ENCODE assay signal across 26 cellular contexts in genomic region chr16:28205974-28206373, GRCh38.
"Had no signal": no experiment of that assay in that cellular context is flagged by ENCODE, and none has a peak within 500 bp of the region (broad histone marks: within the 10 kb centered on the region; RNA-seq: fewer than 3 reads in every experiment).

No MANE protein-coding gene starts in this region.

- H3K36me3 ChIP-seq: neural progenitor cell, ovary had no signal

- DNase-seq: hippocampal formation; kidney glomerular epithelial cell; left ventricle myocardium inferior; mesendoderm; natural killer cell; nephron progenitor cell; ovary; right lobe of liver; stimulated activated CD4-positive, alpha-beta T cell treated with anti-CD3 and anti-CD28 coated beads, Interleukin-12 subunit alpha, Interleukin-12 subunit beta, amount 100 ng/mL, for 4 hours; stimulated activated CD4-positive, alpha-beta T cell treated with anti-CD3 and anti-CD28 coated beads, Interleukin-15, amount 100 ng/mL, for 24 hours; stimulated activated CD4-positive, alpha-beta T cell treated with anti-CD3 and anti-CD28 coated beads, Interleukin-2, amount 100 ng/mL, for 24 hours; stimulated activated CD4-positive, alpha-beta T cell treated with anti-CD3 and anti-CD28 coated beads, Interleukin-4, amount 100 ng/mL, for 1 hour; stimulated activated naive B cell treated with anti-CD40 and anti-IgM and Interleukin-4, amounts not matched to agents 10 μg/mL and 1 μg/mL and 100 μg/mL, for 72 hours; stimulated activated naive CD8-positive, alpha-beta T cell treated with anti-CD3 and anti-CD28 coated beads, Interleukin-15, Interleukin-2, amounts not matched to agents 100 U/mL and 50 U/mL, for 24 hours; stomach; testis; thyroid gland; transverse colon; upper lobe of left lung had no signal

- H3K4me3 Mint-ChIP-seq: mesothelial cell of epicardium; natural killer cell; nephron progenitor cell; neural progenitor cell; stimulated activated naive B cell treated with anti-CD40 and anti-IgM and Interleukin-4, amounts not matched to agents 10 μg/mL and 1 μg/mL and 100 μg/mL, for 72 hours had no signal

- H3K9me3 Mint-ChIP-seq: mesothelial cell of epicardium; natural killer cell; nephron progenitor cell; neural progenitor cell; stimulated activated naive B cell treated with anti-CD40 and anti-IgM and Interleukin-4, amounts not matched to agents 10 μg/mL and 1 μg/mL and 100 μg/mL, for 72 hours had no signal

- H3K4me2 ChIP-seq: neural progenitor cell had no signal

- H3K27me3 Mint-ChIP-seq: progenitor cell of endocrine pancreas; stimulated activated naive B cell treated with anti-CD40 and anti-IgM and Interleukin-4, amounts not matched to agents 10 μg/mL and 1 μg/mL and 100 μg/mL, for 72 hours had no signal

- H3K27me3 ChIP-seq: neural progenitor cell, ovary, right atrium auricular region, right lobe of liver, stomach, testis, thyroid gland, transverse colon, upper lobe of left lung, vagina had no signal

- ATAC-seq: natural killer cell; right lobe of liver; stimulated activated naive B cell treated with anti-CD40 and anti-IgM and Interleukin-4, amounts not matched to agents 10 μg/mL and 1 μg/mL and 100 μg/mL, for 72 hours; stimulated activated naive CD8-positive, alpha-beta T cell treated with anti-CD3 and anti-CD28 coated beads, Interleukin-15, Interleukin-2, amounts not matched to agents 100 U/mL and 50 U/mL, for 24 hours had no signal

- H3K4me3 ChIP-seq: left ventricle myocardium inferior, lung, neural progenitor cell, ovary, right atrium auricular region, right lobe of liver, stomach, testis, thyroid gland, transverse colon, upper lobe of left lung, vagina had no signal

- H3K27ac Mint-ChIP-seq: mesothelial cell of epicardium; natural killer cell; nephron progenitor cell; neural progenitor cell; progenitor cell of endocrine pancreas; stimulated activated naive B cell treated with anti-CD40 and anti-IgM and Interleukin-4, amounts not matched to agents 10 μg/mL and 1 μg/mL and 100 μg/mL, for 72 hours had no signal

- H3K27ac ChIP-seq: left ventricle myocardium inferior, neural progenitor cell, ovary, right atrium auricular region, right lobe of liver, stomach, testis, thyroid gland, upper lobe of left lung, vagina had no signal

- FAIRE-seq: keratinocyte had no signal

- H3K9ac ChIP-seq: neural progenitor cell had no signal

- H2AFZ ChIP-seq: neural progenitor cell had no signal

- H3K9me3 ChIP-seq: left ventricle myocardium inferior, ovary, right atrium auricular region, right lobe of liver, stomach, testis, thyroid gland, transverse colon, upper lobe of left lung, vagina had no signal
